Comparison of ENCODE assay signal across 8 cellular contexts in the genomic region with DNA sequence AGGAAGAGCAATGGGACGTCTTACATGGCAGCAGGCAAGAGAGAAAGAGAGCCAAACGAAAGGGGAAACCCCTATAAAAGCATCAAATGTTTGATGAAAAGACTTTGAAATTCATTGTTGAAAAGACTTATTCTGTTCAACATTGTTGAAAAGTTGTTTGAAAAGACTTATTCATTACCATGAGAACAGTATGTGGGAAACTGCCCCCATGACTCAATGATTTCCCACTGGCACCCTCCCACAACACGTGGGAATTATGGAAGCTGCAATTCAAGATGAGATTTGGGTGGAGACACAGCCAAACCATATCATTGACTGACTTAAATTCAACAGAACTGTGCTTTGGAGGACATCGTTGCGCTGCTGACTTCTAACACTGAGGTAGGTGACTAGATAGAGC.
"Had no signal": no experiment of that assay in that cellular context is flagged by ENCODE, and none has a peak within 500 bp of the region (broad histone marks: within the 10 kb centered on the region; RNA-seq: fewer than 3 reads in every experiment).

No MANE protein-coding gene starts in this region.

- DNase-seq: activated B cell treated with CpG ODN at 0.5 μM for 24 hours, cerebellar nuclear complex, kidney had no signal

- H3K9me3 ChIP-seq: gastrocnemius medialis, left ventricle myocardium inferior, pancreas, testis had no signal

- H3K27me3 ChIP-seq: brain microvascular endothelial cell, gastrocnemius medialis, pancreas, testis had no signal

- H3K4me3 ChIP-seq: gastrocnemius medialis, left ventricle myocardium inferior, pancreas, testis had no signal

- H3K27ac ChIP-seq: brain microvascular endothelial cell, gastrocnemius medialis, left ventricle myocardium inferior, pancreas, testis had no signal

- H3K36me3 ChIP-seq: brain microvascular endothelial cell, gastrocnemius medialis, left ventricle myocardium inferior, pancreas had no signal
